Comparison of ENCODE assay signal across 9 cellular contexts in the genomic region with DNA sequence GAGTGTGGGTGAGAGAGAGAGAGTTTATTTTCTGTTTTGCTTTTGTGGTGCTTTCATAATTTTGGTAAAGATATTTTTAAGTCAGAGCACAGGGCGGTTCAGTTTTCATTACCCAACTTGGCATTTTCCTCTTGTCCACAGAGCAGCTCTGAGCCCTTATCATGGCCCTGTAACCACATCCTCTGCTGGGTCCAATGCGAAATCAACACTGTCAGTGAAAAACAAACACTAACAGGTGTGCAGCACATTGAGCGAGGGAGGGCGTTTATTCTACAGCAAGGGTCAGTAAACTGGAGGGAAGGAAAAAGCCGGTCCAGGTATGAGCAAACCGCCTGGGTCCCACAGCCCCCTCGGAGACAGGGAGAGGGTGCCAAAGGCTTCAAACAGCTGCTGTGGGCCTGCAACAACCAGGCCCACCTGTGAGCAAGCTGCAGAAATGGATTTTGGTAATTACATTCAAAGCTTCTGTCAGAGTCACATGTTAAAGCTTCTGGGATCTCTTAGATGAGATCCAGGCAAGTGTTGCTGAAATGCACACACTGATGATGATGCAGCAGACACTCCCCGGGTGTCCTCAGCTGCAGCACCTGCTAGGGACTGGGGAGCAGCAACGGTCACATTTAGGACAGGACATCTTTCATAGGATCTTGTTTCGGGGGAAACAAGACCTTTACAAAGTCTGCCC.
DNase-seq lines count a peak whose midpoint lies in the region; ATAC-seq, FAIRE-seq and TF ChIP-seq lines count a peak whose summit lies in the region.
"Had no signal": no experiment of that assay in that cellular context is flagged by ENCODE, and none has a peak within 500 bp of the region (broad histone marks: within the 10 kb centered on the region; RNA-seq: fewer than 3 reads in every experiment).

No MANE protein-coding gene starts in this region.

- H4K20me1 ChIP-seq in neural progenitor cell (ENCODE audit: low read depth): no peaks in the 10 kb centered on the region

- no peak overlapping the region for H3K27ac Mint-ChIP-seq in neural progenitor cell

- H3K4me1 ChIP-seq in mucosa of stomach (ENCODE audit: control insufficient read depth, insufficient read depth, low read length) (peaks cover 32% of the 10 kb centered on the region), neural progenitor cell (peaks cover 17% of the 10 kb centered on the region)

- peak; percentile 89 for FAIRE-seq in GM12891 (lab: Jason Lieb, UNC)
- FAIRE-seq: endothelial cell of umbilical vein had no signal

- peak overlapping the region; percentile 2 for H3K4me3 ChIP-seq in mucosa of stomach (ENCODE audit: low read length)
- no peak overlapping the region for H3K4me3 ChIP-seq in neural progenitor cell

- intact Hi-C loops in posterior cingulate gyrus (cut with DNase I): no loop called here

- H3K9me3 ChIP-seq in mucosa of stomach (ENCODE audit: control insufficient read depth, low read length) (no peaks in the 10 kb centered on the region), neural progenitor cell (ENCODE audit: low read depth) (no peaks in the 10 kb centered on the region)

- no peaks in the 10 kb centered on the region for H3K4me1 Mint-ChIP-seq in neural progenitor cell

- no peak for TF ChIP-seq POLR2A in GM12891 (IDR thresholded peaks at IDR 0.05; ENCODE audit: low read depth, low read length)

- H3K27me3 Mint-ChIP-seq in neural progenitor cell (ENCODE audit: insufficient read depth, low read depth): no peaks in the 10 kb centered on the region

- H3K9ac ChIP-seq in mucosa of stomach (ENCODE audit: low read length) (no peak overlapping the region), neural progenitor cell (no peak overlapping the region)

- TF ChIP-seq CTCF in neural progenitor cell (IDR thresholded peaks at IDR 0.05): no peak

- no peaks in the 10 kb centered on the region for H3K27me3 ChIP-seq in mucosa of stomach (ENCODE audit: control insufficient read depth, insufficient read depth, low read length)
- H3K27me3 ChIP-seq in neural progenitor cell: no peaks in the 10 kb centered on the region

- H3K36me3 Mint-ChIP-seq in neural progenitor cell: no peaks in the 10 kb centered on the region

- H3F3A ChIP-seq in neural progenitor cell (ENCODE audit: low read depth): no peaks in the 10 kb centered on the region

- DNase-seq in GM12891 (ENCODE audit: insufficient read length, low spot score) (no peak), HuH-7 (ENCODE audit: low spot score) (peak; percentile 37), SW480 (ENCODE audit: low spot score) (peak; percentile 30), pons (ENCODE audit: low spot score) (no peak), posterior cingulate gyrus (no peak), neural progenitor cell (ENCODE audit: low spot score) (no peak)

- H3K36me3 ChIP-seq in mucosa of stomach (ENCODE audit: control insufficient read depth, insufficient read depth, low read length) (no peaks in the 10 kb centered on the region), neural progenitor cell (no peaks in the 10 kb centered on the region)

- no peak overlapping the region for H3K4me3 Mint-ChIP-seq in neural progenitor cell

- peak; percentile 94 for ATAC-seq in GM21447 (IDR thresholded peaks at IDR 0.05; ENCODE audit: unreplicated experiment)

- no peak overlapping the region for H3K4me2 ChIP-seq in neural progenitor cell

- no peak overlapping the region for H3K27ac ChIP-seq in neural progenitor cell

- H3K79me2 ChIP-seq in neural progenitor cell (ENCODE audit: low read depth): no peaks in the 10 kb centered on the region

- no peak overlapping the region for H2AFZ ChIP-seq in neural progenitor cell (replicated peaks)

- no peaks in the 10 kb centered on the region for H3K9me3 Mint-ChIP-seq in neural progenitor cell

TF ChIP-seq in GM12891, 5 proteins besides CTCF, POLR2A, EP300 and RAD21:
- no peak for TF ChIP-seq POU2F2 (IDR thresholded peaks at IDR 0.05; ENCODE audit: low read depth, low read length)
- TF ChIP-seq TAF1 (IDR thresholded peaks at IDR 0.05; ENCODE audit: low read depth, low read length): no peak
- TF ChIP-seq SPI1 (IDR thresholded peaks at IDR 0.05; ENCODE audit: low read depth, low read length): no peak
- no peak for TF ChIP-seq POLR2AphosphoS5 (IDR thresholded peaks at IDR 0.05; ENCODE audit: low read depth, low read length)
- TF ChIP-seq PAX5 (IDR thresholded peaks at IDR 0.05; ENCODE audit: insufficient read depth, low read length, severe bottlenecking): no peak
TF ChIP-seq in GM12891: peak in this region for 0.

Comparison
In these comparisons a context has a peak if more than half of its experiments do, and no peak if none do; other contexts are left out.
1. DNase-seq: peak in HuH-7 (single experiment) and SW480 (single experiment); none in GM12891 (single experiment), pons (single experiment), posterior cingulate gyrus (0 of 10) and neural progenitor cell (single experiment).